18 cellular contexts compared by ENCODE assay signal in genomic region chr13:96673825-96674224, GRCh38.
DNase-seq lines count a peak whose midpoint lies in the region; ATAC-seq, FAIRE-seq and TF ChIP-seq lines count a peak whose summit lies in the region.
"Had no signal": no experiment of that assay in that cellular context is flagged by ENCODE, and none has a peak within 500 bp of the region (broad histone marks: within the 10 kb centered on the region; RNA-seq: fewer than 3 reads in every experiment).

No MANE protein-coding gene starts in this region.

- TF ChIP-seq POLR2A in HepG2 (IDR thresholded peaks at IDR 0.05; ENCODE audit: insufficient read depth in 1 of 2, low read depth in 2 of 2, low read length in 2 of 2) (no peak), right lobe of liver (IDR thresholded peaks at IDR 0.05) (no peak), K562 (conservative IDR thresholded peaks at IDR 0.05) (no peak)

- H3K36me3 ChIP-seq in HepG2 (replicated peaks in 1 of 2; ENCODE audit: control insufficient read depth in 1 of 2, insufficient read depth in 2 of 2, low read length in 2 of 2) (no peaks in the 10 kb centered on the region), right lobe of liver (no peaks in the 10 kb centered on the region), K562 (ENCODE audit: control insufficient read depth, insufficient read depth, low read length) (no peaks in the 10 kb centered on the region), mesenchymal stem cell (ENCODE audit: control insufficient read depth in 1 of 2, insufficient read depth in 2 of 2, low read depth in 1 of 2, low read length in 2 of 2) (no peaks in the 10 kb centered on the region)

- H4K91ac ChIP-seq in mesenchymal stem cell (ENCODE audit: low read length): no peak overlapping the region

- TF ChIP-seq CTCF in HepG2 (CRISPR knock-in tag; IDR thresholded peaks at IDR 0.05) (no peak), right lobe of liver (IDR thresholded peaks at IDR 0.05) (no peak), K562 (IDR thresholded peaks at IDR 0.05 in 2 of 3, conservative IDR thresholded peaks at IDR 0.05 in 1 of 3; ENCODE audit: insufficient read depth in 2 of 3, low read depth in 1 of 3, low read length in 3 of 3) (no peak)

- BruUV-seq in HepG2 (replicated peaks; lab: Mats Ljungman, UMichigan): no TSS peak
- BruUV-seq in K562 (replicated peaks; lab: Mats Ljungman, UMichigan): no TSS peak

- intact Hi-C loops in HepG2 (cut with micrococcal nuclease; ENCODE audit: unreplicated experiment) (no loop called here), right lobe of liver (cut with DNase I) (no loop called here), K562 (cut with micrococcal nuclease) (no loop called here)
- intact Hi-C loops in activated T-helper 1 cell treated with anti-CD3 and anti-CD28 coated beads, Interleukin-12 subunit alpha, Interleukin-12 subunit beta, Interleukin-2, Interleukin-4 antibody, amounts not matched to agents 30 ng/mL and 10 ng/mL and 1 ng/mL, durations not matched to agents 14 hours and 24 hours and 36 hours (cut with micrococcal nuclease): no loop called here

- no peak overlapping the region for H3K4me2 ChIP-seq in HepG2 (ENCODE audit: low read depth, low read length)
- no peak overlapping the region for H3K4me2 ChIP-seq in K562 (ENCODE audit: insufficient read depth, low read length)
- H3K4me2 ChIP-seq in mesenchymal stem cell (ENCODE audit: low read length, poor library complexity, severe bottlenecking): no peak overlapping the region

- H3K79me2 ChIP-seq in HepG2 (ENCODE audit: insufficient read depth, low read length): no peaks in the 10 kb centered on the region
- no peaks in the 10 kb centered on the region for H3K79me2 ChIP-seq in K562 (ENCODE audit: control insufficient read depth, insufficient read depth, low read length)

- POLR2A ChIA-PET in HepG2 (lab: Yijun Ruan, JAX) (no interaction called here), K562 (lab: Yijun Ruan, JAX) (no interaction called here)

- in situ Hi-C loops in HepG2 (cut with HindIII; ENCODE audit: extremely low pct_ligation_motif_present, low pct_unique_long_range_greater_than_20kb) (no loop called here), K562 (cut with MboI) (no loop called here)

- H3K27me3 Mint-ChIP-seq in activated T-helper 1 cell treated with anti-CD3 and anti-CD28 coated beads, Interleukin-12 subunit alpha, Interleukin-12 subunit beta, Interleukin-2, Interleukin-4 antibody, amounts not matched to agents 30 ng/mL and 10 ng/mL and 1 ng/mL, durations not matched to agents 14 hours and 24 hours and 36 hours (ENCODE audit: insufficient read depth): no peaks in the 10 kb centered on the region
- H3K27me3 Mint-ChIP-seq: CD4-positive, alpha-beta memory T cell had no signal

- FAIRE-seq in HepG2 (lab: Jason Lieb, UNC): no peak
- no peak for FAIRE-seq in K562 (lab: Jason Lieb, UNC)
- FAIRE-seq: GM12878 had no signal

- no peak overlapping the region for H3K4me3 ChIP-seq in HepG2 (replicated peaks in 1 of 3; ENCODE audit: insufficient read depth in 1 of 3, low read depth in 2 of 3, low read length in 3 of 3)
- H3K4me3 ChIP-seq in right lobe of liver: no peak overlapping the region
- H3K4me3 ChIP-seq in K562: no peak overlapping the region
- no peak overlapping the region for H3K4me3 ChIP-seq in mesenchymal stem cell (ENCODE audit: insufficient read depth in 1 of 2, low read depth in 1 of 2, low read length in 2 of 2)
- H3K4me3 ChIP-seq: GM12878 had no signal

- no peak overlapping the region for H2AFZ ChIP-seq in HepG2 (ENCODE audit: low read length)
- H2AFZ ChIP-seq in K562 (ENCODE audit: low read depth, low read length): no peak overlapping the region
- H2AFZ ChIP-seq in mesenchymal stem cell (ENCODE audit: low read depth, low read length): no peak overlapping the region

- no peak overlapping the region for H3K18ac ChIP-seq in mesenchymal stem cell (ENCODE audit: low read depth in 1 of 2, low read length in 2 of 2)

- no peak overlapping the region for H3K4ac ChIP-seq in mesenchymal stem cell (ENCODE audit: low read depth in 1 of 2, low read length in 2 of 2)

- H2BK120ac ChIP-seq in mesenchymal stem cell (ENCODE audit: low read depth, low read length): no peak overlapping the region

- no peaks in the 10 kb centered on the region for H4K20me1 ChIP-seq in HepG2 (ENCODE audit: insufficient read depth, low read length)
- H4K20me1 ChIP-seq in K562 (replicated peaks; ENCODE audit: control insufficient read depth, insufficient read depth, low read length): no peaks in the 10 kb centered on the region

- no peak overlapping the region for H4K8ac ChIP-seq in mesenchymal stem cell (ENCODE audit: low read length)

- TF ChIP-seq EP300 in HepG2 (IDR thresholded peaks at IDR 0.05; ENCODE audit: low read depth in 2 of 2, low read length in 2 of 2) (no peak), HepG2 (CRISPR knock-in tag; IDR thresholded peaks at IDR 0.05; ENCODE audit: borderline replicate concordance) (no peak), K562 (IDR thresholded peaks at IDR 0.05; ENCODE audit: low read length) (no peak)

- no peak overlapping the region for H3K4me3 Mint-ChIP-seq in activated T-helper 1 cell treated with anti-CD3 and anti-CD28 coated beads, Interleukin-12 subunit alpha, Interleukin-12 subunit beta, Interleukin-2, Interleukin-4 antibody, amounts not matched to agents 30 ng/mL and 10 ng/mL and 1 ng/mL, durations not matched to agents 14 hours and 24 hours and 36 hours
- H3K4me3 Mint-ChIP-seq: CD4-positive, alpha-beta memory T cell had no signal

- no peak overlapping the region for H3K9ac ChIP-seq in HepG2 (ENCODE audit: insufficient read depth, low read depth, low read length)
- H3K9ac ChIP-seq in K562 (ENCODE audit: insufficient read depth in 1 of 2, low read depth in 2 of 2, low read length in 2 of 2): no peak overlapping the region
- no peak overlapping the region for H3K9ac ChIP-seq in mesenchymal stem cell (ENCODE audit: low read length)

- no peak overlapping the region for H3K14ac ChIP-seq in mesenchymal stem cell (ENCODE audit: low read length in 2 of 2)

- no peak overlapping the region for H2BK12ac ChIP-seq in mesenchymal stem cell (ENCODE audit: low read length in 2 of 2)

- H3K9me3 Mint-ChIP-seq in activated T-helper 1 cell treated with anti-CD3 and anti-CD28 coated beads, Interleukin-12 subunit alpha, Interleukin-12 subunit beta, Interleukin-2, Interleukin-4 antibody, amounts not matched to agents 30 ng/mL and 10 ng/mL and 1 ng/mL, durations not matched to agents 14 hours and 24 hours and 36 hours: peaks cover 25% of the 10 kb centered on the region

- ATAC-seq in HepG2: no peak
- ATAC-seq in right lobe of liver: no peak
- ATAC-seq in K562: no peak
- ATAC-seq in HG02870 (IDR thresholded peaks at IDR 0.05; ENCODE audit: unreplicated experiment): no peak
- ATAC-seq: GM12878 had no signal

- no peak overlapping the region for H2AK5ac ChIP-seq in mesenchymal stem cell (ENCODE audit: low read length, severe bottlenecking)

- no peaks in the 10 kb centered on the region for H3K79me1 ChIP-seq in mesenchymal stem cell (replicated peaks; ENCODE audit: low read length, poor library complexity, severe bottlenecking)

- H3K27ac Mint-ChIP-seq in activated T-helper 1 cell treated with anti-CD3 and anti-CD28 coated beads, Interleukin-12 subunit alpha, Interleukin-12 subunit beta, Interleukin-2, Interleukin-4 antibody, amounts not matched to agents 30 ng/mL and 10 ng/mL and 1 ng/mL, durations not matched to agents 14 hours and 24 hours and 36 hours: no peak overlapping the region
- H3K27ac Mint-ChIP-seq: CD4-positive, alpha-beta memory T cell had no signal

- 0% methylated on average over 3 of the region's 3 CpGs for WGBS in HepG2 (ENCODE audit: low lambda C conversion rate)
- WGBS in right lobe of liver (ENCODE audit: insufficient coverage, low coverage, low lambda C conversion rate, missing lambda C conversion rate): 70% methylated on average over 2 of the region's 3 CpGs
- 5% methylated on average over 2 of the region's 3 CpGs for WGBS in K562 (ENCODE audit: insufficient coverage, low coverage, missing lambda C conversion rate)
- 93% methylated on average over 3 of the region's 3 CpGs for WGBS in mesenchymal stem cell

- no peak overlapping the region for H2BK15ac ChIP-seq in mesenchymal stem cell (ENCODE audit: low read depth, poor library complexity, severe bottlenecking)

- no peak for TF ChIP-seq RAD21 in HepG2 (CRISPR knock-in tag; IDR thresholded peaks at IDR 0.05)
- no peak for TF ChIP-seq RAD21 in K562 (CRISPR knock-in tag; conservative IDR thresholded peaks at IDR 0.05 in 1 of 2, IDR thresholded peaks at IDR 0.05 in 1 of 2)

- H3K27me3 ChIP-seq in HepG2 (ENCODE audit: control insufficient read depth in 1 of 2, insufficient read depth in 2 of 2, low read length in 2 of 2): no peaks in the 10 kb centered on the region
- no peaks in the 10 kb centered on the region for H3K27me3 ChIP-seq in right lobe of liver
- no peaks in the 10 kb centered on the region for H3K27me3 ChIP-seq in K562 (ENCODE audit: control insufficient read depth in 2 of 2, insufficient read depth in 2 of 2, low read length in 2 of 2)
- no peaks in the 10 kb centered on the region for H3K27me3 ChIP-seq in mesenchymal stem cell (ENCODE audit: control insufficient read depth in 1 of 2, insufficient read depth in 1 of 2, low read length in 2 of 2)

- H2BK5ac ChIP-seq in mesenchymal stem cell (ENCODE audit: low read depth, low read length, poor library complexity, severe bottlenecking): no peak overlapping the region

- no peak overlapping the region for H3K23ac ChIP-seq in mesenchymal stem cell (ENCODE audit: low read length in 2 of 2)

- CTCF ChIA-PET in HepG2 (lab: Yijun Ruan, JAX; ENCODE audit: low intra/inter-chr PET ratio, low total read pairs): no interaction called here
- CTCF ChIA-PET in K562 (lab: Yijun Ruan, JAX; ENCODE audit: low intra/inter-chr PET ratio): no interaction called here

- H3K36me3 Mint-ChIP-seq in activated T-helper 1 cell treated with anti-CD3 and anti-CD28 coated beads, Interleukin-12 subunit alpha, Interleukin-12 subunit beta, Interleukin-2, Interleukin-4 antibody, amounts not matched to agents 30 ng/mL and 10 ng/mL and 1 ng/mL, durations not matched to agents 14 hours and 24 hours and 36 hours (ENCODE audit: low read depth): no peaks in the 10 kb centered on the region
- H3K36me3 Mint-ChIP-seq: CD4-positive, alpha-beta memory T cell had no signal

- H3K4me1 ChIP-seq in HepG2 (ENCODE audit: insufficient read depth, low read length): no peaks in the 10 kb centered on the region
- no peaks in the 10 kb centered on the region for H3K4me1 ChIP-seq in right lobe of liver
- no peaks in the 10 kb centered on the region for H3K4me1 ChIP-seq in K562 (replicated peaks in 1 of 2; ENCODE audit: control insufficient read depth in 2 of 2, insufficient read depth in 2 of 2, low read length in 2 of 2)
- no peaks in the 10 kb centered on the region for H3K4me1 ChIP-seq in mesenchymal stem cell (ENCODE audit: control insufficient read depth, insufficient read depth, low read depth, low read length)

- no peak for DNase-seq in HepG2 (ENCODE audit: low spot score)
- DNase-seq in right lobe of liver: no peak
- no peak for DNase-seq in K562 (ENCODE audit: extremely low read depth in 1 of 4, low spot score in 3 of 4)
- no peak for DNase-seq in epithelial cell of prostate (ENCODE audit: low read depth, low spot score)
- no peak for DNase-seq in mesenchymal stem cell
- DNase-seq in activated T-helper 1 cell treated with anti-CD3 and anti-CD28 coated beads, Interleukin-12 subunit alpha, Interleukin-12 subunit beta, Interleukin-2, Interleukin-4 antibody, amounts not matched to agents 30 ng/mL and 10 ng/mL and 1 ng/mL, durations not matched to agents 14 hours and 24 hours and 36 hours (ENCODE audit: low spot score): no peak
- DNase-seq: 8988T; C1 segment of cervical spinal cord; CD4-positive, alpha-beta memory T cell; COR-L47; DMS153; DND-41; GDM1; GOT3; H7; HCEC 1CT had no signal

- H3K4me1 Mint-ChIP-seq in activated T-helper 1 cell treated with anti-CD3 and anti-CD28 coated beads, Interleukin-12 subunit alpha, Interleukin-12 subunit beta, Interleukin-2, Interleukin-4 antibody, amounts not matched to agents 30 ng/mL and 10 ng/mL and 1 ng/mL, durations not matched to agents 14 hours and 24 hours and 36 hours (ENCODE audit: low read depth): no peaks in the 10 kb centered on the region
- H3K4me1 Mint-ChIP-seq: CD4-positive, alpha-beta memory T cell had no signal

- no peaks in the 10 kb centered on the region for H3K9me3 ChIP-seq in HepG2 (ENCODE audit: low read length)
- H3K9me3 ChIP-seq in right lobe of liver: peaks cover 0 to 3% (median 0%) of the 10 kb centered on the region in 4 donors
- no peaks in the 10 kb centered on the region for H3K9me3 ChIP-seq in K562 (replicated peaks; ENCODE audit: control insufficient read depth, insufficient read depth, low read depth, low read length)
- H3K9me3 ChIP-seq in mesenchymal stem cell (ENCODE audit: control insufficient read depth, low read length): peaks cover 15% of the 10 kb centered on the region

- H3K27ac ChIP-seq in HepG2 (ENCODE audit: extremely low read length, insufficient read depth, low read length): no peak overlapping the region
- H3K27ac ChIP-seq in right lobe of liver: no peak overlapping the region
- no peak overlapping the region for H3K27ac ChIP-seq in K562 (ENCODE audit: extremely low read depth, low read depth, low read length)
- H3K27ac ChIP-seq in epithelial cell of prostate: peak overlapping the region; percentile 99
- H3K27ac ChIP-seq in mesenchymal stem cell (ENCODE audit: low read length, poor library complexity, severe bottlenecking): no peak overlapping the region

- H3K9me1 ChIP-seq in K562 (ENCODE audit: control insufficient read depth, insufficient read depth, low read length): no peaks in the 10 kb centered on the region

Comparison
In these comparisons a context has a peak if more than half of its experiments do, and no peak if none do; other contexts are left out.
1. Of the 241 proteins assayed by ChIP-seq in both HepG2 and K562: peak only in HepG2: MAFF and MAFK; only in K562: MAFG; in both: none; in neither: 238.